ENCODE assay signal across 1 cellular context in genomic region chr4:10582059-10582686, GRCh38.
TF ChIP-seq lines count a peak whose summit lies in the region.

No MANE protein-coding gene starts in this region.

TF ChIP-seq in IMR-90, 13 proteins besides CTCF, POLR2A, EP300 and RAD21:
- no peak for TF ChIP-seq CEBPB (IDR thresholded peaks at IDR 0.05; ENCODE audit: low read depth, low read length)
- TF ChIP-seq SMC3 (IDR thresholded peaks at IDR 0.05; ENCODE audit: low read depth, low read length) = peak; percentile 99
